Comparison of ENCODE assay signal across 11 cellular contexts in genomic region chr2:182867411-182868048, GRCh38. TPM values are rescaled to one million over a fixed set of nuclear protein-coding genes. Genes with fewer than 3 reads are reported as not detected.
DNase-seq lines count a peak whose midpoint lies in the region; ATAC-seq and TF ChIP-seq lines count a peak whose summit lies in the region.
"Had no signal": no experiment of that assay in that cellular context is flagged by ENCODE, and none has a peak within 500 bp of the region (broad histone marks: within the 10 kb centered on the region; RNA-seq: fewer than 3 reads in every experiment).

No MANE protein-coding gene starts in this region.

- no peak for ATAC-seq in activated T-helper 17 cell treated with anti-CD3 and anti-CD28 coated beads, Interleukin-2, amount 50 U/mL, for 72 hours (replicated peaks)
- ATAC-seq in GM19023 (IDR thresholded peaks at IDR 0.05; ENCODE audit: unreplicated experiment) = no peak

- peaks cover 11% of the 10 kb centered on the region for H3K4me1 Mint-ChIP-seq in activated T-helper 17 cell treated with anti-CD3 and anti-CD28 coated beads, Interleukin-2, amount 50 U/mL, for 72 hours
- H3K4me1 Mint-ChIP-seq in immature natural killer cell = peaks cover 4 to 11% of the 10 kb centered on the region in 2 donors

- no peak overlapping the region for H3K27ac ChIP-seq in smooth muscle cell (ENCODE audit: low read depth)

- no peaks in the 10 kb centered on the region for H3K9me3 Mint-ChIP-seq in activated T-helper 17 cell treated with anti-CD3 and anti-CD28 coated beads, Interleukin-2, amount 50 U/mL, for 72 hours
- peaks cover 0 to 7% (median 2%) of the 10 kb centered on the region in 6 donors for H3K9me3 Mint-ChIP-seq in immature natural killer cell
- H3K9me3 Mint-ChIP-seq: T-helper 2 cell treated with Interferon-gamma antibody and Interleukin-4, amounts not matched to agents 5 μg/mL and 100 μg/mL, for 36 hours had no signal

- WGBS in smooth muscle cell (ENCODE audit: low lambda C conversion rate) = 41% methylated on average over 12 of the region's 12 CpGs

- peak overlapping the region; percentile 32 for H3K4me3 Mint-ChIP-seq in activated T-helper 17 cell treated with anti-CD3 and anti-CD28 coated beads, Interleukin-2, amount 50 U/mL, for 72 hours
- no peak overlapping the region for H3K4me3 Mint-ChIP-seq in immature natural killer cell

- H3F3A ChIP-seq in smooth muscle cell (ENCODE audit: low read depth) = peaks cover 4% of the 10 kb centered on the region

- H4K20me1 ChIP-seq in smooth muscle cell (ENCODE audit: low read depth) = no peaks in the 10 kb centered on the region

- H3K36me3 ChIP-seq in smooth muscle cell (ENCODE audit: low read depth) = no peaks in the 10 kb centered on the region

- H3K27me3 Mint-ChIP-seq in activated T-helper 17 cell treated with anti-CD3 and anti-CD28 coated beads, Interleukin-2, amount 50 U/mL, for 72 hours = peaks cover 54% of the 10 kb centered on the region
- H3K27me3 Mint-ChIP-seq in immature natural killer cell (ENCODE audit: low read depth in 3 of 3) = peaks cover 5 to 34% (median 10%) of the 10 kb centered on the region in 3 donors

- peak overlapping the region; percentile 95 for H3K4me2 ChIP-seq in smooth muscle cell

- no peak for TF ChIP-seq CTCF in smooth muscle cell (IDR thresholded peaks at IDR 0.05; ENCODE audit: borderline replicate concordance, insufficient read depth, poor library complexity, severe bottlenecking)

- no peak overlapping the region for H3K9ac ChIP-seq in smooth muscle cell (ENCODE audit: low read depth)

- H3K27ac Mint-ChIP-seq in activated T-helper 17 cell treated with anti-CD3 and anti-CD28 coated beads, Interleukin-2, amount 50 U/mL, for 72 hours = no peak overlapping the region
- no peak overlapping the region for H3K27ac Mint-ChIP-seq in immature natural killer cell
- H3K27ac Mint-ChIP-seq: T-helper 2 cell treated with Interferon-gamma antibody and Interleukin-4, amounts not matched to agents 5 μg/mL and 100 μg/mL, for 36 hours had no signal

- no peaks in the 10 kb centered on the region for H3K36me3 Mint-ChIP-seq in activated T-helper 17 cell treated with anti-CD3 and anti-CD28 coated beads, Interleukin-2, amount 50 U/mL, for 72 hours (ENCODE audit: low read depth)
- peaks cover 0 to 5% (median 0%) of the 10 kb centered on the region in 3 donors for H3K36me3 Mint-ChIP-seq in immature natural killer cell

- H3K4me3 ChIP-seq in smooth muscle cell = peak overlapping the region; percentile 62

- H3K27me3 ChIP-seq in smooth muscle cell (ENCODE audit: low read depth) = peaks cover 6% of the 10 kb centered on the region

- peak overlapping the region; percentile 96 for H2AFZ ChIP-seq in smooth muscle cell (ENCODE audit: low read depth)

- peak; percentile 19 for DNase-seq in DMS79 treated with DMSO at 0.1 percent for 48 hours (lab: John Stamatoyannopoulos, UW)
- no peak for DNase-seq in DMS79 (lab: John Stamatoyannopoulos, UW)
- DNase-seq in iPS-NIHi11 (ENCODE audit: low spot score) = peak; percentile 18
- no peak for DNase-seq in smooth muscle cell (lab: John Stamatoyannopoulos, UW; ENCODE audit: unreplicated experiment)
- no peak for DNase-seq in GM03348 (ENCODE audit: low spot score)
- no peak for DNase-seq in immature natural killer cell
- DNase-seq: NCI-H1417 treated with DMSO at 0.1 percent for 48 hours, occipital lobe had no signal

- H3K9me3 ChIP-seq in smooth muscle cell (replicated peaks; ENCODE audit: low read depth) = no peaks in the 10 kb centered on the region

- H3K79me2 ChIP-seq in smooth muscle cell (ENCODE audit: low read depth) = no peaks in the 10 kb centered on the region

- peaks cover 30% of the 10 kb centered on the region for H3K4me1 ChIP-seq in smooth muscle cell (ENCODE audit: low read depth)

RNA-seq across cellular contexts. Expression of gene FRZB, which starts 1.1 kb away (rescaled TPM):
- not detected for total RNA-seq in activated T-helper 17 cell treated with anti-CD3 and anti-CD28 coated beads, Interleukin-2, amount 50 U/mL, for 72 hours
- total RNA-seq in smooth muscle cell = 11.2 and 12.4 TPM in 2 replicates
- polyA plus RNA-seq in smooth muscle cell (30.6 and 33.5 TPM in 2 replicates), immature natural killer cell (not detected)

Comparison
In these comparisons a context has a peak if more than half of its experiments do, and no peak if none do; other contexts are left out.
1. DNase-seq: peak in DMS79 treated with DMSO at 0.1 percent for 48 hours (single experiment) and iPS-NIHi11 (single experiment); none in DMS79 (single experiment), smooth muscle cell (single experiment), GM03348 (single experiment) and immature natural killer cell (0 of 3).
2. RNA of gene FRZB, which starts 1.1 kb away (total RNA-seq): 11.2 to 12.4 TPM in smooth muscle cell; not detected in activated T-helper 17 cell treated with anti-CD3 and anti-CD28 coated beads, Interleukin-2, amount 50 U/mL, for 72 hours; every median in the first group is over 10 times any median in the second.